11 cellular contexts compared by ENCODE assay signal in genomic region chr16:84044108-84044488, GRCh38. TPM values are rescaled to one million over a fixed set of nuclear protein-coding genes. Genes with fewer than 3 reads are reported as not detected.
DNase-seq lines count a peak whose midpoint lies in the region; ATAC-seq, FAIRE-seq and TF ChIP-seq lines count a peak whose summit lies in the region.
"Had no signal": no experiment of that assay in that cellular context is flagged by ENCODE, and none has a peak within 500 bp of the region (broad histone marks: within the 10 kb centered on the region; RNA-seq: fewer than 3 reads in every experiment).

No MANE protein-coding gene starts in this region.

- no peak for FAIRE-seq in A549 (lab: Jason Lieb, UNC)

- TF ChIP-seq RAD21 in A549 (conservative IDR thresholded peaks at IDR 0.05 in 1 of 2, IDR thresholded peaks at IDR 0.05 in 1 of 2) = peak; percentile 36 to 55; a peak in 4 of 5 replicates

- H3K4me1 Mint-ChIP-seq in naive thymus-derived CD8-positive, alpha-beta T cell = peaks cover 0 to 5% (median 2%) of the 10 kb centered on the region in 4 donors

- TF ChIP-seq EP300 in A549 (IDR thresholded peaks at IDR 0.05) = no peak

- 56% methylated on average over 5 of the region's 5 CpGs for WGBS in A549 (ENCODE audit: missing lambda C conversion rate)

- H3K27ac Mint-ChIP-seq in naive thymus-derived CD8-positive, alpha-beta T cell = no peak overlapping the region
- H3K27ac Mint-ChIP-seq: activated naive CD4-positive, alpha-beta T cell treated with anti-CD3 and anti-CD28 coated beads, Interleukin-2, amount 50 U/mL, for 72 hours had no signal

- DNase-seq in A549 (ENCODE audit: low read depth in 1 of 2, low spot score in 1 of 2) (peak; percentile 42 to 53), RPMI8226 (peak; percentile 27), glomerular visceral epithelial cell (ENCODE audit: extremely low spot score) (peak; percentile 42), DMS79 (lab: John Stamatoyannopoulos, UW) (no peak)
- no peak for DNase-seq in naive thymus-derived CD8-positive, alpha-beta T cell
- DNase-seq: NCI-H1417 treated with DMSO at 0.1 percent for 48 hours had no signal

- POLR2A ChIA-PET in A549 (lab: Yijun Ruan, JAX) = no interaction called here
- POLR2A ChIA-PET in naive thymus-derived CD8-positive, alpha-beta T cell (lab: Charles Lee) = no interaction called here

- no peaks in the 10 kb centered on the region for H3K4me1 ChIP-seq in A549

- no peak overlapping the region for H3K4me3 ChIP-seq in A549

- peaks cover 12 to 48% (median 24%) of the 10 kb centered on the region in 5 donors for H3K27me3 Mint-ChIP-seq in naive thymus-derived CD8-positive, alpha-beta T cell

- TF ChIP-seq CTCF in A549 (IDR thresholded peaks at IDR 0.05) = peak; percentile 46; the same call in 2 of the 3 replicates
- TF ChIP-seq CTCF in GM12872 (IDR thresholded peaks at IDR 0.05; ENCODE audit: insufficient read depth, low read depth, low read length) = peak; percentile 30; the same call in 2 of the 3 replicates

- H3K27ac ChIP-seq in A549 = no peak overlapping the region

- TF ChIP-seq POLR2A in A549 (IDR thresholded peaks at IDR 0.05; ENCODE audit: low read length) = no peak

- H3K36me3 Mint-ChIP-seq in naive thymus-derived CD8-positive, alpha-beta T cell = peaks cover 0 to 13% (median 0%) of the 10 kb centered on the region in 3 donors
- H3K36me3 Mint-ChIP-seq: activated naive CD4-positive, alpha-beta T cell treated with anti-CD3 and anti-CD28 coated beads, Interleukin-2, amount 50 U/mL, for 72 hours had no signal

- peak; percentile 61 to 84; a peak in 4 of 6 replicates for ATAC-seq in A549
- ATAC-seq in GM19395 (IDR thresholded peaks at IDR 0.05; ENCODE audit: unreplicated experiment) = no peak
- no peak for ATAC-seq in HG02759 (IDR thresholded peaks at IDR 0.05; ENCODE audit: unreplicated experiment)
- ATAC-seq in naive thymus-derived CD8-positive, alpha-beta T cell = no peak

- CTCF ChIA-PET in A549 (lab: Yijun Ruan, JAX) = interaction anchor here (0.6 to 11.3 kb wide), 14 partner anchors 9 to 380 kb away, joined by 3 to 87 read pairs (median 4); no protein-coding TSS in a partner anchor

- no peak overlapping the region for H3K4me3 Mint-ChIP-seq in naive thymus-derived CD8-positive, alpha-beta T cell

- no peaks in the 10 kb centered on the region for H3K9me3 ChIP-seq in A549

- no peaks in the 10 kb centered on the region for H3K9me3 Mint-ChIP-seq in naive thymus-derived CD8-positive, alpha-beta T cell
- H3K9me3 Mint-ChIP-seq: activated naive CD4-positive, alpha-beta T cell treated with anti-CD3 and anti-CD28 coated beads, Interleukin-2, amount 50 U/mL, for 72 hours had no signal

- H3K4me2 ChIP-seq in A549 = no peak overlapping the region

TF ChIP-seq in A549, 52 proteins besides CTCF, POLR2A, EP300 and RAD21:
- TF ChIP-seq ELK1 (IDR thresholded peaks at IDR 0.05; ENCODE audit: low read depth, low read length) (no peak), SMC3 (IDR thresholded peaks at IDR 0.05) (peak; percentile 44; the same call in 2 of the 3 replicates)

RNA-seq across cellular contexts. Expression of gene SLC38A8, which starts 1.5 kb away (rescaled TPM):
- polyA plus RNA-seq in A549 (2011; rRNA removed) = not detected in 2 replicates
- polyA plus RNA-seq in A549 (2012; cell fraction: cytosol; rRNA removed) = not detected in 2 replicates
- not detected in 2 replicates for polyA plus RNA-seq in A549 (2012; cell fraction: nucleus; rRNA removed)
- polyA plus RNA-seq in A549 (2017; fragmentation: RNase III; extraction: RNeasy Plus Mini Kit Qiagen cat#74134 plus additional on column Dnase treatment) = not detected in 3 replicates
- not detected in 2 replicates for polyA minus RNA-seq in A549 (2011; rRNA and poly(A)+ RNA removed)
- not detected for total RNA-seq in naive thymus-derived CD8-positive, alpha-beta T cell
- not detected for polyA plus RNA-seq in naive thymus-derived CD8-positive, alpha-beta T cell
- total RNA-seq: activated naive CD4-positive, alpha-beta T cell treated with anti-CD3 and anti-CD28 coated beads, Interleukin-2, amount 50 U/mL, for 72 hours; mucosa of gallbladder had no signal

Comparison
In these comparisons a context has a peak if more than half of its experiments do, and no peak if none do; other contexts are left out.
1. ATAC-seq: peak in A549 (2 of 2); none in GM19395 (single experiment), HG02759 (single experiment) and naive thymus-derived CD8-positive, alpha-beta T cell (0 of 2).
2. DNase-seq: peak in A549 (2 of 2), RPMI8226 (single experiment) and glomerular visceral epithelial cell (single experiment); none in DMS79 (single experiment) and naive thymus-derived CD8-positive, alpha-beta T cell (0 of 10).